Comparison of ENCODE assay signal across 8 cellular contexts in the genomic region with DNA sequence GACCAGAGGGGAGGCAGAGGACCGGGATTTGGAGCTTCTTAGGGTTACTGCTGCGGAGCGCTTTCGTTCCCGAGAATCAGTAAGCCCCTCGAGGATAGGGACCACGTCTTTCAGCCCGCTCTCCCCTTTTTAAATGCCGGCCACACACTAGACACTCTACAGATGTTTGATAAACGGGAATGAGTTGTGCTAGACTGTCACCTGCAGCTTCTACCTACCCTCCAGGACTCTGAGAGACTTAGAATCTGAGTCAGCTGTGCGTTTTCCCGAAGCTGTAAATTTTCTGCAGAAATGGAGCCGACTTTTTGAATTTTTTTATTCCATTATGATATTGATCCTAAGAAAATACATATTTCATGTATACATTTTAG. TPM values are rescaled to one million over a fixed set of nuclear protein-coding genes. Genes with fewer than 3 reads are reported as not detected.
DNase-seq lines count a peak whose midpoint lies in the region; ATAC-seq and TF ChIP-seq lines count a peak whose summit lies in the region.

No MANE protein-coding gene starts in this region.

- H3K4me3 ChIP-seq in tibial artery = peak overlapping the region; percentile 71 to 95

- no peaks in the 10 kb centered on the region for H3K9me3 Mint-ChIP-seq in activated naive CD4-positive, alpha-beta T cell treated with anti-CD3 and anti-CD28 coated beads, Interleukin-2, amount 10 ng/mL, durations not matched to agents 7 days and 5 days
- H3K9me3 Mint-ChIP-seq in activated CD4-positive, alpha-beta memory T cell treated with anti-CD3 and anti-CD28 coated beads for 36 hours = no peaks in the 10 kb centered on the region

- POLR2A ChIA-PET in activated CD4-positive, alpha-beta memory T cell treated with anti-CD3 and anti-CD28 coated beads for 36 hours (lab: Charles Lee) = interaction anchor here (1.2 to 2.5 kb wide), 2 partner anchors 42 to 247 kb away, joined by 5 to 30 read pairs; a partner anchor contains a TSS

- intact Hi-C loops in activated CD4-positive, alpha-beta memory T cell treated with anti-CD3 and anti-CD28 coated beads for 36 hours (cut with micrococcal nuclease) = loop anchor here (5.0 kb wide), 2 partner anchors 71 to 201 kb away; no protein-coding TSS in a partner anchor
- intact Hi-C loops in tibial artery (cut with DNase I; ENCODE audit: low total_unique reads) = no loop called here

- no peaks in the 10 kb centered on the region for H3K36me3 Mint-ChIP-seq in activated naive CD4-positive, alpha-beta T cell treated with anti-CD3 and anti-CD28 coated beads, Interleukin-2, amount 10 ng/mL, durations not matched to agents 7 days and 5 days
- peaks cover 4% of the 10 kb centered on the region for H3K36me3 Mint-ChIP-seq in activated CD4-positive, alpha-beta memory T cell treated with anti-CD3 and anti-CD28 coated beads for 36 hours

- no peak for TF ChIP-seq CTCF in tibial artery (IDR thresholded peaks at IDR 0.05)

- peak overlapping the region; percentile 85 for H3K4me3 Mint-ChIP-seq in activated naive CD4-positive, alpha-beta T cell treated with anti-CD3 and anti-CD28 coated beads, Interleukin-2, amount 10 ng/mL, durations not matched to agents 7 days and 5 days
- H3K4me3 Mint-ChIP-seq in activated CD4-positive, alpha-beta memory T cell treated with anti-CD3 and anti-CD28 coated beads for 36 hours = peak overlapping the region; percentile 79

- peak overlapping the region; percentile 66 for H3K27ac Mint-ChIP-seq in activated naive CD4-positive, alpha-beta T cell treated with anti-CD3 and anti-CD28 coated beads, Interleukin-2, amount 10 ng/mL, durations not matched to agents 7 days and 5 days
- peak overlapping the region; percentile 61 for H3K27ac Mint-ChIP-seq in activated CD4-positive, alpha-beta memory T cell treated with anti-CD3 and anti-CD28 coated beads for 36 hours

- ATAC-seq in HG02970 (IDR thresholded peaks at IDR 0.05; ENCODE audit: low FRiP score, unreplicated experiment) = peak; percentile 2

- no peaks in the 10 kb centered on the region for H3K9me3 ChIP-seq in tibial artery

- peaks cover 26% of the 10 kb centered on the region for H3K4me1 Mint-ChIP-seq in activated naive CD4-positive, alpha-beta T cell treated with anti-CD3 and anti-CD28 coated beads, Interleukin-2, amount 10 ng/mL, durations not matched to agents 7 days and 5 days
- H3K4me1 Mint-ChIP-seq in activated CD4-positive, alpha-beta memory T cell treated with anti-CD3 and anti-CD28 coated beads for 36 hours (ENCODE audit: low read depth) = peaks cover 11% of the 10 kb centered on the region

- H3K27ac ChIP-seq in tibial artery = peak overlapping the region; percentile 83 to 86

- H3K36me3 ChIP-seq in tibial artery = no peaks in the 10 kb centered on the region

- H3K27me3 Mint-ChIP-seq in activated naive CD4-positive, alpha-beta T cell treated with anti-CD3 and anti-CD28 coated beads, Interleukin-2, amount 10 ng/mL, durations not matched to agents 7 days and 5 days = peaks cover 27% of the 10 kb centered on the region
- H3K27me3 Mint-ChIP-seq in activated CD4-positive, alpha-beta memory T cell treated with anti-CD3 and anti-CD28 coated beads for 36 hours = no peaks in the 10 kb centered on the region

- H3K27me3 ChIP-seq in tibial artery = no peaks in the 10 kb centered on the region

- peaks cover 0 to 11% (median 2%) of the 10 kb centered on the region in 4 donors for H3K4me1 ChIP-seq in tibial artery

- no peak for DNase-seq in activated naive CD4-positive, alpha-beta T cell treated with anti-CD3 and anti-CD28 coated beads, Interleukin-2, amount 10 ng/mL, durations not matched to agents 7 days and 5 days
- no peak for DNase-seq in activated naive CD4-positive, alpha-beta T cell (lab: John Stamatoyannopoulos, UW)
- DNase-seq in activated CD4-positive, alpha-beta memory T cell treated with anti-CD3 and anti-CD28 coated beads for 36 hours = no peak
- DNase-seq in inferior parietal cortex (ENCODE audit: extremely low spot score) = peak; percentile 47
- no peak for DNase-seq in tibial artery
- DNase-seq in HK-2 (ENCODE audit: unreplicated experiment) = no peak
- no peak for DNase-seq in activated CD4-positive, alpha-beta T cell treated with anti-CD3 and anti-CD28 coated beads for 48 hours

- CTCF ChIA-PET in activated naive CD4-positive, alpha-beta T cell treated with anti-CD3 and anti-CD28 coated beads, Interleukin-2, amount 10 ng/mL, durations not matched to agents 7 days and 5 days (lab: Charles Lee) = interaction anchor here (0.9 to 2.1 kb wide), 7 partner anchors 9 to 88 kb away, joined by 3 to 22 read pairs (median 3); a partner anchor contains a TSS
- CTCF ChIA-PET in activated CD4-positive, alpha-beta memory T cell treated with anti-CD3 and anti-CD28 coated beads for 36 hours (lab: Charles Lee) = interaction anchor here (1.3 to 2.1 kb wide), 6 partner anchors 20 to 341 kb away, joined by 3 to 30 read pairs (median 6); a partner anchor contains a TSS

RNA-seq across cellular contexts. Expression of a gene that starts 0.7 kb away (rescaled TPM):
- 1 to 10 TPM; 2.5 to 2.7 TPM for total RNA-seq in activated CD4-positive, alpha-beta memory T cell treated with anti-CD3 and anti-CD28 coated beads for 36 hours

RNA-seq across cellular contexts. Expression of a gene that starts 42.7 kb away (rescaled TPM):
- total RNA-seq in activated CD4-positive, alpha-beta memory T cell treated with anti-CD3 and anti-CD28 coated beads for 36 hours = 100 to 1,000 TPM; 132 to 134 TPM
